ENCODE assay signal across 34 cellular contexts in the genomic region with DNA sequence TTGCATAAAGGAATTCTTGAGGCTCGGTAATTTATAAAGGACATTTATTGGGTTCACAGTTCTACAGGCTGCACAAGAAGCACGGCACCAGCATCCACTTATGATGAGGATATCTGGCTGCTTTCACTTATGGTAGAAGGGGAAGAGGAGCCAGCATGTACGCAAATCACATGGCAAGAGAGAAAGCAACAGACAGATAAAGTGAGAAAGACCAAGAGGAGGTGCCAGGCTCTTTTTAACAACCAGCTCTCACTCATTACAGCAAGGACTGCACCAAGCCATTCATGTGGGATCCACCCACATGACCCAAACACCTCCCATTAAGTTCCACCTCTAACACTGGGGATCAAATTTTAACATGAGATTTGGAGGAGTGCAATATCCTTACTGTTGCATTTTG.
"Had no signal": no experiment of that assay in that cellular context is flagged by ENCODE, and none has a peak within 500 bp of the region (broad histone marks: within the 10 kb centered on the region; RNA-seq: fewer than 3 reads in every experiment).

No MANE protein-coding gene starts in this region.

- H3K36me3 Mint-ChIP-seq: activated naive CD8-positive, alpha-beta T cell treated with anti-CD3 and anti-CD28 coated beads for 36 hours had no signal

- H3K27ac Mint-ChIP-seq: activated CD4-positive, alpha-beta T cell treated with anti-CD3 and anti-CD28 coated beads, Interleukin-2, amount 10 ng/mL, durations not matched to agents 24 days and 14 days; activated CD8-positive, alpha-beta T cell treated with anti-CD3 and anti-CD28 coated beads for 36 hours; activated naive CD8-positive, alpha-beta T cell treated with anti-CD3 and anti-CD28 coated beads for 36 hours; activated T-cell treated with anti-CD3 and anti-CD28 coated beads, Interleukin-2, amount 50 U/mL, for 72 hours; activated T-helper 17 cell treated with anti-CD3 and anti-CD28 coated beads, Interleukin-2, amount 50 U/mL, for 72 hours; T-helper 1 cell treated with Interleukin-12 subunit alpha and Interleukin-12 subunit beta and Interleukin-4 antibody, amounts not matched to agents 30 μg/mL and 1 μg/mL, for 36 hours; T-helper 2 cell treated with Interferon-gamma antibody and Interleukin-4, amounts not matched to agents 5 μg/mL and 100 μg/mL, for 36 hours had no signal

- DNase-seq: activated CD4-positive, alpha-beta T cell treated with anti-CD3 and anti-CD28 coated beads, Interleukin-2, amount 10 ng/mL, durations not matched to agents 24 days and 14 days; activated CD4-positive, alpha-beta T cell treated with anti-CD3 and anti-CD28 coated beads, Interleukin-2, amount 50 U/mL, for 4 hours; activated CD8-positive, alpha-beta T cell treated with anti-CD3 and anti-CD28 coated beads for 36 hours; activated effector memory CD4-positive, alpha-beta T cell treated with anti-CD3 and anti-CD28 coated beads, Interleukin-2, amount 50 U/mL, for 16 hours; activated naive CD4-positive, alpha-beta T cell; activated naive CD4-positive, alpha-beta T cell treated with anti-CD3 and anti-CD28 coated beads, Interleukin-2, amount 50 U/mL, for 16 hours; activated naive CD8-positive, alpha-beta T cell treated with anti-CD3 and anti-CD28 coated beads for 36 hours; activated T-cell treated with anti-CD3 and anti-CD28 coated beads, Interleukin-2, amount 50 U/mL, for 1 hour; activated T-cell treated with anti-CD3 and anti-CD28 coated beads, Interleukin-2, amount 50 U/mL, for 72 hours; amniotic stem cell; aorta; brain microvascular endothelial cell; MM.1S; MV-4-11; NCI-H1092; NCI-H1436 treated with DMSO at 0.1 percent for 48 hours; NCI-H1694 treated with DMSO at 0.1 percent for 48 hours; NCI-H2029; NCI-H2171; NCI-H510A; NCI-H526; NCI-H748 treated with DMSO at 0.1 percent for 48 hours; NK-92 treated with Interleukin-12 subunit alpha and Interleukin-12 subunit beta, amount 100 ng/mL, for 24 hours; PC-9; SHP77; SJCRH30 had no signal

- H3K4me1 Mint-ChIP-seq: activated CD4-positive, alpha-beta T cell treated with anti-CD3 and anti-CD28 coated beads, Interleukin-2, amount 10 ng/mL, durations not matched to agents 24 days and 14 days; activated naive CD8-positive, alpha-beta T cell treated with anti-CD3 and anti-CD28 coated beads for 36 hours; activated T-helper 17 cell treated with anti-CD3 and anti-CD28 coated beads, Interleukin-2, amount 50 U/mL, for 72 hours; central memory CD8-positive, alpha-beta T cell had no signal

- H3K36me3 ChIP-seq: brain microvascular endothelial cell, SJCRH30 had no signal

- ATAC-seq: activated CD8-positive, alpha-beta T cell treated with anti-CD3 and anti-CD28 coated beads for 36 hours; activated T-cell treated with anti-CD3 and anti-CD28 coated beads, Interleukin-2, amount 50 U/mL, for 72 hours; activated T-helper 17 cell treated with anti-CD3 and anti-CD28 coated beads, Interleukin-2, amount 50 U/mL, for 72 hours had no signal

- H3K27ac ChIP-seq: brain microvascular endothelial cell, PC-9, RWPE1, SJCRH30, SK-N-MC had no signal

- H3K9me3 ChIP-seq: SJCRH30 had no signal

- H3K4me3 Mint-ChIP-seq: activated CD4-positive, alpha-beta T cell treated with anti-CD3 and anti-CD28 coated beads, Interleukin-2, amount 10 ng/mL, durations not matched to agents 24 days and 14 days; activated CD8-positive, alpha-beta T cell treated with anti-CD3 and anti-CD28 coated beads for 36 hours; activated naive CD8-positive, alpha-beta T cell treated with anti-CD3 and anti-CD28 coated beads for 36 hours; activated T-cell treated with anti-CD3 and anti-CD28 coated beads, Interleukin-2, amount 50 U/mL, for 72 hours; activated T-helper 17 cell treated with anti-CD3 and anti-CD28 coated beads, Interleukin-2, amount 50 U/mL, for 72 hours; central memory CD8-positive, alpha-beta T cell; T-helper 1 cell treated with Interleukin-12 subunit alpha and Interleukin-12 subunit beta and Interleukin-4 antibody, amounts not matched to agents 30 μg/mL and 1 μg/mL, for 36 hours; T-helper 2 cell treated with Interferon-gamma antibody and Interleukin-4, amounts not matched to agents 5 μg/mL and 100 μg/mL, for 36 hours had no signal

- H2AFZ ChIP-seq: PC-9 had no signal

- H3K27me3 ChIP-seq: brain microvascular endothelial cell, SJCRH30 had no signal

- H3K4me1 ChIP-seq: SJCRH30 had no signal

- FAIRE-seq: RCC 7860, TTC549 had no signal

- H3K27me3 Mint-ChIP-seq: activated CD4-positive, alpha-beta T cell treated with anti-CD3 and anti-CD28 coated beads, Interleukin-2, amount 10 ng/mL, durations not matched to agents 24 days and 14 days; activated CD8-positive, alpha-beta T cell treated with anti-CD3 and anti-CD28 coated beads for 36 hours; activated naive CD8-positive, alpha-beta T cell treated with anti-CD3 and anti-CD28 coated beads for 36 hours; activated T-helper 17 cell treated with anti-CD3 and anti-CD28 coated beads, Interleukin-2, amount 50 U/mL, for 72 hours; central memory CD8-positive, alpha-beta T cell had no signal

- H3K4me2 ChIP-seq: PC-9 had no signal

- H3K4me3 ChIP-seq: PC-9, SJCRH30, SK-N-MC had no signal
